In the genomic region with DNA sequence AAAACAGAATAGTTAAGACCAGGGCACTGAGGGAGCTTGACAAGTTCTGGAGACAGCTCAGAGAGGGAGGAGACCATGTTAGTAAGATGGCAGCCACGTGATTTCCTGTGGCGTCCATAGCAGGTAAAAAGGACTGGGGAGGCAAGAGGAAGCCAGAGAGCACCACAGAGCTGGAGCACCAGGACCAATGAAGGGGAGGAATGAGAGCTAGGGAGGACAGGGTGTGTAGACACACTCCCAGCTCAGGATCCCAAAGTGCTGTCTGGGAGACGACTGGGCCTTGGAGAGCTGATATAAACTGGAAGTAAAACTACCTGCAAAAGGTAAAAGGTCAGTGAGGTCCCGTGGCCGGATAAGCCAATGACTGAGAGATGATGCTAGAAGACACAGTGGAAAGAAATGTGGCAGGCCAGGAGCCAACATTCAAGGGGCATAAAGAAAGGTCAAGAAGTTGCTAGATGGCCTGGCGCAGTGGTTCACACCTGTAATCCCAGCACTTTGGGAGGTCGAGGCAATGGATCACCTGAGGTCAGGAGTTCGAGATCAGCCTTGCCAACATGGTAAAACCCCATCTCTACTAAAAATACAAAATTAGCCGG, we compare ENCODE assay signal across 1 cellular context.
TF ChIP-seq lines count a peak whose summit lies in the region.

No MANE protein-coding gene starts in this region.

TF ChIP-seq in HepG2, 621 proteins besides CTCF, POLR2A, EP300 and RAD21 (continued from another document and continues in another):
- TF ChIP-seq, protein P1, sequence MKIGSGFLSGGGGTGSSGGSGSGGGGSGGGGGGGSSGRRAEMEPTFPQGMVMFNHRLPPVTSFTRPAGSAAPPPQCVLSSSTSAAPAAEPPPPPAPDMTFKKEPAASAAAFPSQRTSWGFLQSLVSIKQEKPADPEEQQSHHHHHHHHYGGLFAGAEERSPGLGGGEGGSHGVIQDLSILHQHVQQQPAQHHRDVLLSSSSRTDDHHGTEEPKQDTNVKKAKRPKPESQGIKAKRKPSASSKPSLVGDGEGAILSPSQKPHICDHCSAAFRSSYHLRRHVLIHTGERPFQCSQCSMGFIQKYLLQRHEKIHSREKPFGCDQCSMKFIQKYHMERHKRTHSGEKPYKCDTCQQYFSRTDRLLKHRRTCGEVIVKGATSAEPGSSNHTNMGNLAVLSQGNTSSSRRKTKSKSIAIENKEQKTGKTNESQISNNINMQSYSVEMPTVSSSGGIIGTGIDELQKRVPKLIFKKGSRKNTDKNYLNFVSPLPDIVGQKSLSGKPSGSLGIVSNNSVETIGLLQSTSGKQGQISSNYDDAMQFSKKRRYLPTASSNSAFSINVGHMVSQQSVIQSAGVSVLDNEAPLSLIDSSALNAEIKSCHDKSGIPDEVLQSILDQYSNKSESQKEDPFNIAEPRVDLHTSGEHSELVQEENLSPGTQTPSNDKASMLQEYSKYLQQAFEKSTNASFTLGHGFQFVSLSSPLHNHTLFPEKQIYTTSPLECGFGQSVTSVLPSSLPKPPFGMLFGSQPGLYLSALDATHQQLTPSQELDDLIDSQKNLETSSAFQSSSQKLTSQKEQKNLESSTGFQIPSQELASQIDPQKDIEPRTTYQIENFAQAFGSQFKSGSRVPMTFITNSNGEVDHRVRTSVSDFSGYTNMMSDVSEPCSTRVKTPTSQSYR (CRISPR knock-in tag; IDR thresholded peaks at IDR 0.05; ENCODE audit: borderline replicate concordance), result no peak
- TF ChIP-seq, protein P2, sequence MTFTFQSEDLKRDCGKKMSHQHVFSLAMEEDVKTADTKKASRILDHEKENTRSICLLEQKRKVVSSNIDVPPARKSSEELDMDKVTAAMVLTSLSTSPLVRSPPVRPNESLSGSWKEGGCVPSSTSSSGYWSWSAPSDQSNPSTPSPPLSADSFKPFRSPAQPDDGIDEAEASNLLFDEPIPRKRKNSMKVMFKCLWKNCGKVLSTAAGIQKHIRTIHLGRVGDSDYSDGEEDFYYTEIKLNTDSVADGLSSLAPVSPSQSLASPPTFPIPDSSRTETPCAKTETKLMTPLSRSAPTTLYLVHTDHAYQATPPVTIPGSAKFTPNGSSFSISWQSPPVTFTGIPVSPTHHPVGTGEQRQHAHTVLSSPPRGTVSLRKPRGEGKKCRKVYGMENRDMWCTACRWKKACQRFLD (CRISPR knock-in tag; IDR thresholded peaks at IDR 0.05; ENCODE audit: borderline replicate concordance), result no peak
- TF ChIP-seq, protein P3, sequence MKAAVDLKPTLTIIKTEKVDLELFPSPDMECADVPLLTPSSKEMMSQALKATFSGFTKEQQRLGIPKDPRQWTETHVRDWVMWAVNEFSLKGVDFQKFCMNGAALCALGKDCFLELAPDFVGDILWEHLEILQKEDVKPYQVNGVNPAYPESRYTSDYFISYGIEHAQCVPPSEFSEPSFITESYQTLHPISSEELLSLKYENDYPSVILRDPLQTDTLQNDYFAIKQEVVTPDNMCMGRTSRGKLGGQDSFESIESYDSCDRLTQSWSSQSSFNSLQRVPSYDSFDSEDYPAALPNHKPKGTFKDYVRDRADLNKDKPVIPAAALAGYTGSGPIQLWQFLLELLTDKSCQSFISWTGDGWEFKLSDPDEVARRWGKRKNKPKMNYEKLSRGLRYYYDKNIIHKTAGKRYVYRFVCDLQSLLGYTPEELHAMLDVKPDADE (CRISPR knock-in tag; IDR thresholded peaks at IDR 0.05), result no peak
- TF ChIP-seq RBM22 (optimal IDR thresholded peaks at IDR 0.05; ENCODE audit: low read length) (no peak), ZNF878 (CRISPR knock-in tag; IDR thresholded peaks at IDR 0.05) (no peak), TMF1 (CRISPR knock-in tag; IDR thresholded peaks at IDR 0.05; ENCODE audit: low read depth) (no peak), HNF4A (CRISPR knock-in tag; IDR thresholded peaks at IDR 0.05) (no peak), PCBP2 (optimal IDR thresholded peaks at IDR 0.05; ENCODE audit: low read depth, low read length, poor library complexity, severe bottlenecking) (no peak), SOX6 (IDR thresholded peaks at IDR 0.05) (no peak), SOX6 (CRISPR knock-in tag; IDR thresholded peaks at IDR 0.05) (no peak), SNAPC2 (CRISPR knock-in tag; IDR thresholded peaks at IDR 0.05) (no peak), NONO (IDR thresholded peaks at IDR 0.05) (no peak), NONO (CRISPR knock-in tag; conservative IDR thresholded peaks at IDR 0.05) (peak; percentile 5; the same call in 1 of the 2 replicates), ARNT2 (CRISPR knock-in tag; IDR thresholded peaks at IDR 0.05; ENCODE audit: low read depth) (0 out of 2 replicates have a peak, but pooled peaks have one; percentile 4), TOPORS (CRISPR knock-in tag; IDR thresholded peaks at IDR 0.05) (no peak), HNRNPK (IDR thresholded peaks at IDR 0.05; ENCODE audit: low read depth, low read length, poor library complexity, severe bottlenecking) (no peak), MXD4 (CRISPR knock-in tag; IDR thresholded peaks at IDR 0.05) (no peak), NR2F1 (CRISPR knock-in tag; IDR thresholded peaks at IDR 0.05) (no peak), ZNF678 (CRISPR knock-in tag; IDR thresholded peaks at IDR 0.05) (no peak), ZNF496 (CRISPR knock-in tag; IDR thresholded peaks at IDR 0.05; ENCODE audit: insufficient replicate concordance) (no peak), ZBTB38 (CRISPR knock-in tag; IDR thresholded peaks at IDR 0.05) (0 out of 2 replicates have a peak, but pooled peaks have one; percentile 31), ZNF460 (CRISPR knock-in tag; IDR thresholded peaks at IDR 0.05; ENCODE audit: borderline replicate concordance) (no peak), ZNF124 (CRISPR knock-in tag; IDR thresholded peaks at IDR 0.05) (no peak), ZNF543 (CRISPR knock-in tag; IDR thresholded peaks at IDR 0.05) (no peak), NRL (CRISPR knock-in tag; IDR thresholded peaks at IDR 0.05; ENCODE audit: borderline replicate concordance) (peak; percentile 91), MTA3 (CRISPR knock-in tag; IDR thresholded peaks at IDR 0.05) (no peak), FOXO1 (CRISPR knock-in tag; IDR thresholded peaks at IDR 0.05) (no peak), ZNF570 (CRISPR knock-in tag; IDR thresholded peaks at IDR 0.05; ENCODE audit: borderline replicate concordance) (no peak), IKZF1 (IDR thresholded peaks at IDR 0.05) (no peak), RORA (CRISPR knock-in tag; IDR thresholded peaks at IDR 0.05) (no peak), ZSCAN25 (CRISPR knock-in tag; IDR thresholded peaks at IDR 0.05) (no peak), RBM39 (IDR thresholded peaks at IDR 0.05; ENCODE audit: low read depth, low read length, poor library complexity, severe bottlenecking) (no peak), ZNF790 (CRISPR knock-in tag; IDR thresholded peaks at IDR 0.05; ENCODE audit: borderline replicate concordance) (no peak), ZFP90 (CRISPR knock-in tag; IDR thresholded peaks at IDR 0.05; ENCODE audit: borderline replicate concordance) (no peak), TGIF2 (CRISPR knock-in tag; IDR thresholded peaks at IDR 0.05) (no peak), FOSL2 (CRISPR knock-in tag; IDR thresholded peaks at IDR 0.05) (no peak)
- TF ChIP-seq, protein P4, sequence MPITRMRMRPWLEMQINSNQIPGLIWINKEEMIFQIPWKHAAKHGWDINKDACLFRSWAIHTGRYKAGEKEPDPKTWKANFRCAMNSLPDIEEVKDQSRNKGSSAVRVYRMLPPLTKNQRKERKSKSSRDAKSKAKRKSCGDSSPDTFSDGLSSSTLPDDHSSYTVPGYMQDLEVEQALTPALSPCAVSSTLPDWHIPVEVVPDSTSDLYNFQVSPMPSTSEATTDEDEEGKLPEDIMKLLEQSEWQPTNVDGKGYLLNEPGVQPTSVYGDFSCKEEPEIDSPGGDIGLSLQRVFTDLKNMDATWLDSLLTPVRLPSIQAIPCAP (CRISPR knock-in tag; IDR thresholded peaks at IDR 0.05; ENCODE audit: low read depth), result no peak
- TF ChIP-seq, protein P5, sequence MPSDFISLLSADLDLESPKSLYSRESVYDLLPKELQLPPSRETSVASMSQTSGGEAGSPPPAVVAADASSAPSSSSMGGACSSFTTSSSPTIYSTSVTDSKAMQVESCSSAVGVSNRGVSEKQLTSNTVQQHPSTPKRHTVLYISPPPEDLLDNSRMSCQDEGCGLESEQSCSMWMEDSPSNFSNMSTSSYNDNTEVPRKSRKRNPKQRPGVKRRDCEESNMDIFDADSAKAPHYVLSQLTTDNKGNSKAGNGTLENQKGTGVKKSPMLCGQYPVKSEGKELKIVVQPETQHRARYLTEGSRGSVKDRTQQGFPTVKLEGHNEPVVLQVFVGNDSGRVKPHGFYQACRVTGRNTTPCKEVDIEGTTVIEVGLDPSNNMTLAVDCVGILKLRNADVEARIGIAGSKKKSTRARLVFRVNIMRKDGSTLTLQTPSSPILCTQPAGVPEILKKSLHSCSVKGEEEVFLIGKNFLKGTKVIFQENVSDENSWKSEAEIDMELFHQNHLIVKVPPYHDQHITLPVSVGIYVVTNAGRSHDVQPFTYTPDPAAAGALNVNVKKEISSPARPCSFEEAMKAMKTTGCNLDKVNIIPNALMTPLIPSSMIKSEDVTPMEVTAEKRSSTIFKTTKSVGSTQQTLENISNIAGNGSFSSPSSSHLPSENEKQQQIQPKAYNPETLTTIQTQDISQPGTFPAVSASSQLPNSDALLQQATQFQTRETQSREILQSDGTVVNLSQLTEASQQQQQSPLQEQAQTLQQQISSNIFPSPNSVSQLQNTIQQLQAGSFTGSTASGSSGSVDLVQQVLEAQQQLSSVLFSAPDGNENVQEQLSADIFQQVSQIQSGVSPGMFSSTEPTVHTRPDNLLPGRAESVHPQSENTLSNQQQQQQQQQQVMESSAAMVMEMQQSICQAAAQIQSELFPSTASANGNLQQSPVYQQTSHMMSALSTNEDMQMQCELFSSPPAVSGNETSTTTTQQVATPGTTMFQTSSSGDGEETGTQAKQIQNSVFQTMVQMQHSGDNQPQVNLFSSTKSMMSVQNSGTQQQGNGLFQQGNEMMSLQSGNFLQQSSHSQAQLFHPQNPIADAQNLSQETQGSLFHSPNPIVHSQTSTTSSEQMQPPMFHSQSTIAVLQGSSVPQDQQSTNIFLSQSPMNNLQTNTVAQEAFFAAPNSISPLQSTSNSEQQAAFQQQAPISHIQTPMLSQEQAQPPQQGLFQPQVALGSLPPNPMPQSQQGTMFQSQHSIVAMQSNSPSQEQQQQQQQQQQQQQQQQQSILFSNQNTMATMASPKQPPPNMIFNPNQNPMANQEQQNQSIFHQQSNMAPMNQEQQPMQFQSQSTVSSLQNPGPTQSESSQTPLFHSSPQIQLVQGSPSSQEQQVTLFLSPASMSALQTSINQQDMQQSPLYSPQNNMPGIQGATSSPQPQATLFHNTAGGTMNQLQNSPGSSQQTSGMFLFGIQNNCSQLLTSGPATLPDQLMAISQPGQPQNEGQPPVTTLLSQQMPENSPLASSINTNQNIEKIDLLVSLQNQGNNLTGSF (CRISPR knock-in tag; IDR thresholded peaks at IDR 0.05), result no peak
- TF ChIP-seq, protein P6, sequence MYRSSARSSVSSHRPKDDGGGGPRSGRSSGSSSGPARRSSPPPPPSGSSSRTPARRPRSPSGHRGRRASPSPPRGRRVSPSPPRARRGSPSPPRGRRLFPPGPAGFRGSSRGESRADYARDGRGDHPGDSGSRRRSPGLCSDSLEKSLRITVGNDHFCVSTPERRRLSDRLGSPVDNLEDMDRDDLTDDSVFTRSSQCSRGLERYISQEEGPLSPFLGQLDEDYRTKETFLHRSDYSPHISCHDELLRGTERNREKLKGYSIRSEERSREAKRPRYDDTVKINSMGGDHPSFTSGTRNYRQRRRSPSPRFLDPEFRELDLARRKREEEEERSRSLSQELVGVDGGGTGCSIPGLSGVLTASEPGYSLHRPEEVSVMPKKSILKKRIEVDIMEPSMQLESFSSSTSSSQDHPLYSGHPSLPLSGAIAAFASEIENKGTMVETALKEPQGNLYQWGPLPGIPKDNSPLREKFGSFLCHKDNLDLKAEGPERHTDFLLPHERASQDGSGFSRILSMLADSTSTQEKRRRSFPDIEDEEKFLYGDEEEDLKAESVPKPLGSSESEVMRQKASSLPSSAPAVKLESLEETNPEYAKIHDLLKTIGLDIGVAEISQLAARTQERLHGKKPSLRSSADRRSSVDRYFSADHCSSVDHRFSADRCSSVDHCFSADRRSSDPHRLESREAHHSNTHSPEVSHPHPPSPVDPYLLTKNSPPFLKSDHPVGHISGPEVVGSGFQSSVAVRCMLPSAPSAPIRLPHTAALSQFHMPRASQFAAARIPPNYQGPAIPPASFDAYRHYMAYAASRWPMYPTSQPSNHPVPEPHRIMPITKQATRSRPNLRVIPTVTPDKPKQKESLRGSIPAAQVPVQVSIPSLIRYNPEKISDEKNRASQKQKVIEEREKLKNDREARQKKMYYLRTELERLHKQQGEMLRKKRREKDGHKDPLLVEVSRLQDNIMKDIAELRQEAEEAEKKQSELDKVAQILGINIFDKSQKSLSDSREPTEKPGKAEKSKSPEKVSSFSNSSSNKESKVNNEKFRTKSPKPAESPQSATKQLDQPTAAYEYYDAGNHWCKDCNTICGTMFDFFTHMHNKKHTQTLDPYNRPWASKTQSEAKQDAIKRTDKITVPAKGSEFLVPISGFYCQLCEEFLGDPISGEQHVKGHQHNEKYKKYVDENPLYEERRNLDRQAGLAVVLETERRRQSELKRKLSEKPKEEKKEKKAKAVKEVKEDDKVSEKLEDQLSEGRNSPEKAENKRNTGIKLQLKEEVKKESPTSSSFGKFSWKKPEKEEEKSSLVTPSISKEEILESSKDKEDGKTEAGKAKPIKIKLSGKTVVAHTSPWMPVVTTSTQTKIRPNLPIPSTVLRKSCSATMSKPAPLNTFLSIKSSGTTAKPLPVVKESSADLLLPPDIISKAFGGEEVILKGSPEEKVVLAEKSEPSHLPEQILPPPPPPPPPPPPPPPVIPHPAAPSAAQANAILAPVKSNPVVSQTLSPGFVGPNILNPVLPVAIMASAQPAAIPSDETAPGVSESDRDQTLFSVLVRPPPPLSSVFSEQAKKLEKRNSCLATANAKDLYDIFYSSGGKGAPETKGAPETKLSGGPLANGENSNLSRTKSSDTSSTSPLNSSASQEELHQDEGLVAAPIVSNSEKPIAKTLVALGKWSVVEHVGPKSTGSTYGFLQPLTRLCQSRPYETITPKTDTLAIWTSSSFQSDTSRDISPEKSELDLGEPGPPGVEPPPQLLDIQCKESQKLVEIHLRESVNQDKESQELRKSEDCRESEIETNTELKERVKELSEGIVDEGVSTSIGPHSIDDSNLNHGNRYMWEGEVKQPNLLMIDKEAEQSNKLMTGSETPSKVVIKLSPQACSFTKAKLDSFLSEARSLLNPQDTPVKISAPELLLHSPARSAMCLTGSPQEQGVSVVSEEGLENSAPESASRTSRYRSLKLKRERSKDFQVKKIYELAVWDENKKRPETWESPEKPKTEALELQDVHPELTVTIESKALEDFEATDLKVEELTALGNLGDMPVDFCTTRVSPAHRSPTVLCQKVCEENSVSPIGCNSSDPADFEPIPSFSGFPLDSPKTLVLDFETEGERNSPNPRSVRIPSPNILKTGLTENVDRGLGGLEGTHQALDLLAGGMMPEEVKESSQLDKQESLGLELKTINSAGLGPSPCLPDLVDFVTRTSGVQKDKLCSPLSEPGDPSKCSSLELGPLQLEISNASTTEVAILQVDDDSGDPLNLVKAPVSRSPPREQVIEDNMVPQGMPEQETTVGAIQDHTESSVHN (CRISPR knock-in tag; IDR thresholded peaks at IDR 0.05), result no peak
- TF ChIP-seq, protein P7, sequence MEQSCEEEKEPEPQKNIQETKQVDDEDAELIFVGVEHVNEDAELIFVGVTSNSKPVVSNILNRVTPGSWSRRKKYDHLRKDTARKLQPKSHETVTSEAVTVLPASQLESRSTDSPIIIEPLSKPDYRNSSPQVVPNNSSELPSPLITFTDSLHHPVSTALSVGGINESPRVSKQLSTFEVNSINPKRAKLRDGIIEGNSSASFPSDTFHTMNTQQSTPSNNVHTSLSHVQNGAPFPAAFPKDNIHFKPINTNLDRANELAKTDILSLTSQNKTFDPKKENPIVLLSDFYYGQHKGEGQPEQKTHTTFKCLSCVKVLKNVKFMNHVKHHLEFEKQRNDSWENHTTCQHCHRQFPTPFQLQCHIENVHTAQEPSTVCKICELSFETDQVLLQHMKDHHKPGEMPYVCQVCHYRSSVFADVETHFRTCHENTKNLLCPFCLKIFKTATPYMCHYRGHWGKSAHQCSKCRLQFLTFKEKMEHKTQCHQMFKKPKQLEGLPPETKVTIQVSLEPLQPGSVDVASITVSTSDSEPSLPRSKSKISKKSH (CRISPR knock-in tag; IDR thresholded peaks at IDR 0.05; ENCODE audit: borderline replicate concordance), result 0 out of 2 replicates have a peak, but pooled peaks have one; percentile 20
